Comparison of ENCODE assay signal across 29 cellular contexts in genomic region chr1:49106438-49106837, GRCh38.
"Had no signal": no experiment of that assay in that cellular context is flagged by ENCODE, and none has a peak within 500 bp of the region (broad histone marks: within the 10 kb centered on the region; RNA-seq: fewer than 3 reads in every experiment).

No MANE protein-coding gene starts in this region.

- H3K27me3 ChIP-seq: cardiac muscle cell, colonic mucosa, heart left ventricle, neutrophil had no signal

- H3K4me1 ChIP-seq: colonic mucosa, heart left ventricle had no signal

- H3K4me3 ChIP-seq: cardiac muscle cell, colonic mucosa, heart left ventricle, thoracic aorta had no signal

- H3K36me3 ChIP-seq: cardiac muscle cell, colonic mucosa, heart left ventricle, neutrophil, thoracic aorta had no signal

- H3K9me3 Mint-ChIP-seq: activated naive CD4-positive, alpha-beta T cell treated with anti-CD3 and anti-CD28 coated beads for 36 hours; activated naive CD8-positive, alpha-beta T cell treated with anti-CD3 and anti-CD28 coated beads for 36 hours; naive B cell had no signal

- ATAC-seq: activated CD4-positive, CD25-positive, alpha-beta regulatory T cell treated with anti-CD3 and anti-CD28 coated beads, Interleukin-2, amount 50 U/mL, for 24 hours; heart left ventricle; left cardiac atrium; left ventricle myocardium superior; sciatic nerve; stimulated activated effector memory CD8-positive, alpha-beta T cell treated with anti-CD3 and anti-CD28 coated beads, Interleukin-12 subunit alpha, Interleukin-12 subunit beta, amount 100 ng/mL, for 72 hours had no signal

- H3K4me1 Mint-ChIP-seq: activated naive CD8-positive, alpha-beta T cell treated with anti-CD3 and anti-CD28 coated beads for 36 hours; naive B cell; nephron progenitor cell; stimulated activated effector memory CD8-positive, alpha-beta T cell treated with anti-CD3 and anti-CD28 coated beads, Interleukin-12 subunit alpha, Interleukin-12 subunit beta, amount 100 ng/mL, for 72 hours had no signal

- H3K36me3 Mint-ChIP-seq: activated naive CD8-positive, alpha-beta T cell treated with anti-CD3 and anti-CD28 coated beads for 36 hours; naive B cell; stimulated activated effector memory CD8-positive, alpha-beta T cell treated with anti-CD3 and anti-CD28 coated beads, Interleukin-12 subunit alpha, Interleukin-12 subunit beta, amount 100 ng/mL, for 72 hours had no signal

- FAIRE-seq: endometrium, small intestine had no signal

- H3K4me3 Mint-ChIP-seq: activated naive CD4-positive, alpha-beta T cell treated with anti-CD3 and anti-CD28 coated beads for 36 hours; activated naive CD8-positive, alpha-beta T cell treated with anti-CD3 and anti-CD28 coated beads for 36 hours; naive B cell; nephron progenitor cell; stimulated activated effector memory CD8-positive, alpha-beta T cell treated with anti-CD3 and anti-CD28 coated beads, Interleukin-12 subunit alpha, Interleukin-12 subunit beta, amount 100 ng/mL, for 72 hours; stimulated activated naive CD8-positive, alpha-beta T cell treated with anti-CD3 and anti-CD28 coated beads, Interleukin-15, Interleukin-2, amounts not matched to agents 100 ng/mL and 50 ng/mL, for 24 hours had no signal

- H3K27ac Mint-ChIP-seq: activated naive CD4-positive, alpha-beta T cell treated with anti-CD3 and anti-CD28 coated beads for 36 hours; activated naive CD8-positive, alpha-beta T cell treated with anti-CD3 and anti-CD28 coated beads for 36 hours; naive B cell; nephron progenitor cell; stimulated activated effector memory CD8-positive, alpha-beta T cell treated with anti-CD3 and anti-CD28 coated beads, Interleukin-12 subunit alpha, Interleukin-12 subunit beta, amount 100 ng/mL, for 72 hours; stimulated activated naive CD8-positive, alpha-beta T cell treated with anti-CD3 and anti-CD28 coated beads, Interleukin-15, Interleukin-2, amounts not matched to agents 100 ng/mL and 50 ng/mL, for 24 hours had no signal

- H3K27ac ChIP-seq: cardiac muscle cell, colonic mucosa, heart left ventricle, neutrophil, thoracic aorta, VCaP had no signal

- DNase-seq: activated CD4-positive, alpha-beta T cell treated with anti-CD3 and anti-CD28 coated beads for 48 hours; activated CD4-positive, alpha-beta T cell treated with anti-CD3 and anti-CD28 coated beads, Interleukin-2, amount 50 U/mL, for 48 hours; activated CD8-positive, alpha-beta memory T cell treated with anti-CD3 and anti-CD28 coated beads for 24 hours; activated effector memory CD4-positive, alpha-beta T cell treated with anti-CD3 and anti-CD28 coated beads, Interleukin-2, amount 50 U/mL, for 16 hours; activated naive CD4-positive, alpha-beta T cell treated with anti-CD3 and anti-CD28 coated beads for 36 hours; activated naive CD8-positive, alpha-beta T cell treated with anti-CD3 and anti-CD28 coated beads for 36 hours; amygdala; cerebellar nuclear complex; colonic mucosa; effector CD8-positive, alpha-beta T cell; heart left ventricle; left cardiac atrium; left ventricle myocardium superior; naive B cell; nephron progenitor cell; retina; small intestine; stimulated activated CD4-positive, alpha-beta T cell treated with anti-CD3 and anti-CD28 coated beads, Interleukin-4, amount 100 ng/mL, for 24 hours; T-helper 1 cell; trophoblast cell had no signal

- H3K9me3 ChIP-seq: colonic mucosa, heart left ventricle, neutrophil, thoracic aorta had no signal
